ENCODE assay signal across 8 cellular contexts in genomic region chr16:2205104-2205966, GRCh38. TPM values are rescaled to one million over a fixed set of nuclear protein-coding genes. Genes with fewer than 3 reads are reported as not detected.
DNase-seq lines count a peak whose midpoint lies in the region; ATAC-seq and TF ChIP-seq lines count a peak whose summit lies in the region.

A gene with protein sequence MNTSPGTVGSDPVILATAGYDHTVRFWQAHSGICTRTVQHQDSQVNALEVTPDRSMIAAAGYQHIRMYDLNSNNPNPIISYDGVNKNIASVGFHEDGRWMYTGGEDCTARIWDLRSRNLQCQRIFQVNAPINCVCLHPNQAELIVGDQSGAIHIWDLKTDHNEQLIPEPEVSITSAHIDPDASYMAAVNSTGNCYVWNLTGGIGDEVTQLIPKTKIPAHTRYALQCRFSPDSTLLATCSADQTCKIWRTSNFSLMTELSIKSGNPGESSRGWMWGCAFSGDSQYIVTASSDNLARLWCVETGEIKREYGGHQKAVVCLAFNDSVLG (plus strand): TSS chr16:2205454. CDS start chr16:2206086, 632 bp downstream.

- ATAC-seq in GM18867 (IDR thresholded peaks at IDR 0.05; ENCODE audit: unreplicated experiment) (peak; percentile 81), HG03108 (IDR thresholded peaks at IDR 0.05; ENCODE audit: unreplicated experiment) (peak; percentile 64), left lobe of liver (peak; percentile 92)

- H3K9ac ChIP-seq in colonic mucosa (ENCODE audit: low read depth in 2 of 2, low read length in 2 of 2) = peak within 1 kb of the TSS; percentile 81 to 82

- H3K4me1 ChIP-seq in colonic mucosa = peaks cover 12% of the 10 kb centered on the region

- no peaks in the 10 kb centered on the region for H3K9me3 ChIP-seq in colonic mucosa

- intact Hi-C loops in colonic mucosa (cut with DNase I) = loop anchor here (10.0 kb wide), 1 partner anchor 309 kb away; the partner anchor contains the start of gene ATP6V0C

- peak within 1 kb of the TSS; percentile 58 for H3K4me3 ChIP-seq in colonic mucosa

- TF ChIP-seq CTCF in AG09319 (IDR thresholded peaks at IDR 0.05; ENCODE audit: low read depth, low read length) = no peak
- TF ChIP-seq CTCF in colonic mucosa (IDR thresholded peaks at IDR 0.05) = no peak

- H3K27ac ChIP-seq in colonic mucosa = peak within 1 kb of the TSS; percentile 92

- H3K27me3 ChIP-seq in colonic mucosa = no peaks in the 10 kb centered on the region

- DNase-seq in AG09319 (ENCODE audit: extremely low read depth, low read depth) = peak; percentile 73
- DNase-seq in NCI-H446 (lab: John Stamatoyannopoulos, UW) = peak; percentile 67 to 87
- peak; percentile 89 for DNase-seq in activated CD4-positive, alpha-beta T cell treated with anti-CD3 and anti-CD28 coated beads for 48 hours
- peak; percentile 83 for DNase-seq in colonic mucosa
- peak; percentile 87 for DNase-seq in left lobe of liver (ENCODE audit: low spot score)
- DNase-seq in stimulated activated CD4-positive, alpha-beta T cell treated with anti-CD3 and anti-CD28 coated beads, Interleukin-2, amount 100 ng/mL, for 24 hours = peak; percentile 88 to 90

- H3K36me3 ChIP-seq in colonic mucosa = peaks cover 8% of the 10 kb centered on the region

RNA-seq across cellular contexts. Expression of the gene that starts here (rescaled TPM):
- 10 to 100 TPM; 26.5 to 53.5 TPM for total RNA-seq in colonic mucosa
- 16.9 TPM for total RNA-seq in left lobe of liver

Comparison
In these comparisons a context has a peak if more than half of its experiments do, and no peak if none do; other contexts are left out.
1. Peak in every context shown above with its lines: DNase-seq, ATAC-seq, H3K4me3 ChIP-seq and H3K27ac ChIP-seq.